Comparison of ENCODE assay signal across 1 cellular context in genomic region chr16:69565611-69566436, GRCh38.
TF ChIP-seq lines count a peak whose summit lies in the region.

TSS of gene NFAT5 (plus strand) at chr16:69565966. CDS start at chr16:69566302, 336 bp downstream.

TF ChIP-seq in K562, 482 proteins besides CTCF, POLR2A, EP300 and RAD21 (continued from another document and continues in another):
- TF ChIP-seq ZMIZ1 (IDR thresholded peaks at IDR 0.05; ENCODE audit: low read depth in 2 of 2, low read length in 2 of 2) = peak in 1 of 2 experiments; percentile 64; a peak in 2 of 4 replicates
- no peak for TF ChIP-seq HMBOX1 (IDR thresholded peaks at IDR 0.05)
- peak in 1 of 3 experiments; percentile 81; a peak in 2 of 6 replicates for TF ChIP-seq ZBTB11 (CRISPR knock-in tag; IDR thresholded peaks at IDR 0.05)
- TF ChIP-seq MAZ (CRISPR knock-in tag; conservative IDR thresholded peaks at IDR 0.05 in 1 of 2, IDR thresholded peaks at IDR 0.05 in 1 of 2) = peak in 1 of 2 experiments; percentile 97
- no peak for TF ChIP-seq CC2D1A (IDR thresholded peaks at IDR 0.05)
- TF ChIP-seq ZBTB33 (CRISPR knock-in tag; IDR thresholded peaks at IDR 0.05) = peak; percentile 25; the same call in 1 of the 2 replicates
- TF ChIP-seq POLR2G (IDR thresholded peaks at IDR 0.05; ENCODE audit: low read depth, low read length) = peak; percentile 90
- no peak for TF ChIP-seq THRA (IDR thresholded peaks at IDR 0.05)
- no peak for TF ChIP-seq ZFP91 (CRISPR knock-in tag; IDR thresholded peaks at IDR 0.05)
- peak; percentile 51 for TF ChIP-seq ATF3 (IDR thresholded peaks at IDR 0.05)
- TF ChIP-seq ATF3 (CRISPR knock-in tag; conservative IDR thresholded peaks at IDR 0.05) = no peak
- TF ChIP-seq ASH1L (IDR thresholded peaks at IDR 0.05; ENCODE audit: borderline replicate concordance, low read depth, partially characterized antibody) = no peak
- TF ChIP-seq TEAD4 (IDR thresholded peaks at IDR 0.05; ENCODE audit: low read length) = peak; percentile 26; the same call in 1 of the 2 replicates
- no peak for TF ChIP-seq TEAD4 (CRISPR knock-in tag; IDR thresholded peaks at IDR 0.05; ENCODE audit: borderline replicate concordance)
- peak; percentile 37; the same call in 1 of the 2 replicates for TF ChIP-seq ATF6 (CRISPR knock-in tag; IDR thresholded peaks at IDR 0.05)
- TF ChIP-seq CCNT2 (IDR thresholded peaks at IDR 0.05; ENCODE audit: borderline replicate concordance, extremely low read depth, insufficient read length, low read depth, low read length) = peak; percentile 98
- peak; percentile 93 for TF ChIP-seq ZFX (CRISPR knock-in tag; IDR thresholded peaks at IDR 0.05)
- peak; percentile 91; the same call in 1 of the 2 replicates for TF ChIP-seq ZC3H4 (CRISPR knock-in tag; IDR thresholded peaks at IDR 0.05; ENCODE audit: borderline replicate concordance)
- TF ChIP-seq U2AF1 (optimal IDR thresholded peaks at IDR 0.05; ENCODE audit: low read depth, low read length) = peak; percentile 36
- TF ChIP-seq ZBTB43 (CRISPR knock-in tag; IDR thresholded peaks at IDR 0.05) = peak; percentile 41; the same call in 1 of the 2 replicates
- no peak for TF ChIP-seq SNRNP70 (optimal IDR thresholded peaks at IDR 0.05; ENCODE audit: low read depth, low read length)
- TF ChIP-seq KAT7 (CRISPR knock-in tag; IDR thresholded peaks at IDR 0.05; ENCODE audit: borderline replicate concordance) = peak; percentile 88; the same call in 1 of the 2 replicates
- TF ChIP-seq POLR2H (tag; IDR thresholded peaks at IDR 0.05; ENCODE audit: low read depth) = peak; percentile 75
- TF ChIP-seq MYC (IDR thresholded peaks at IDR 0.05; ENCODE audit: low read depth, low read length) = peak; percentile 89
- TF ChIP-seq MYC (CRISPR knock-in tag; IDR thresholded peaks at IDR 0.05; ENCODE audit: borderline replicate concordance, low read depth) = no peak
- TF ChIP-seq TAF9B (IDR thresholded peaks at IDR 0.05; ENCODE audit: partially characterized antibody) = peak; percentile 66
- no peak for TF ChIP-seq ZNF354B (CRISPR knock-in tag; IDR thresholded peaks at IDR 0.05)
- TF ChIP-seq POLR2B (IDR thresholded peaks at IDR 0.05; ENCODE audit: low read depth, partially characterized antibody) = peak; percentile 80
- TF ChIP-seq HMGN3 (IDR thresholded peaks at IDR 0.05; ENCODE audit: borderline replicate concordance, extremely low read depth, insufficient read length, low read depth, low read length) = peak; percentile 97
- TF ChIP-seq TAF7 (tag; IDR thresholded peaks at IDR 0.05) = peak; percentile 41; the same call in 1 of the 2 replicates
- no peak; the same call in 1 of the 2 replicates for TF ChIP-seq STAG1 (CRISPR knock-in tag; IDR thresholded peaks at IDR 0.05; ENCODE audit: borderline replicate concordance)
- peak; percentile 58 for TF ChIP-seq MAX (CRISPR knock-in tag; IDR thresholded peaks at IDR 0.05)
- TF ChIP-seq CREM (IDR thresholded peaks at IDR 0.05; ENCODE audit: low read depth) = peak; percentile 42; the same call in 1 of the 2 replicates
- peak; percentile 45; the same call in 1 of the 2 replicates for TF ChIP-seq ZBED1 (IDR thresholded peaks at IDR 0.05)
- no peak for TF ChIP-seq ILF3 (IDR thresholded peaks at IDR 0.05; ENCODE audit: borderline replicate concordance)
- TF ChIP-seq RBM14 (IDR thresholded peaks at IDR 0.05; ENCODE audit: borderline replicate concordance, insufficient read depth, low read depth, low read length) = 0 out of 2 replicates have a peak, but pooled peaks have one; percentile 13
- TF ChIP-seq SMC3 (conservative IDR thresholded peaks at IDR 0.05; ENCODE audit: insufficient read depth, low read depth, low read length) = 0 out of 2 replicates have a peak, but pooled peaks have one; percentile 15
- TF ChIP-seq SAP30 (IDR thresholded peaks at IDR 0.05; ENCODE audit: borderline replicate concordance, insufficient read depth, low read depth, low read length, poor library complexity, severe bottlenecking) = peak; percentile 45
- no peak for TF ChIP-seq NFIC (IDR thresholded peaks at IDR 0.05)
- TF ChIP-seq HNRNPL (IDR thresholded peaks at IDR 0.05; ENCODE audit: low read depth, low read length) = peak; percentile 73
- peak; percentile 71 for TF ChIP-seq MEIS2 (IDR thresholded peaks at IDR 0.05; ENCODE audit: partially characterized antibody)
- no peak for TF ChIP-seq NBN (IDR thresholded peaks at IDR 0.05; ENCODE audit: low read depth)
